Comparison of ENCODE assay signal across 23 cellular contexts in the genomic region with DNA sequence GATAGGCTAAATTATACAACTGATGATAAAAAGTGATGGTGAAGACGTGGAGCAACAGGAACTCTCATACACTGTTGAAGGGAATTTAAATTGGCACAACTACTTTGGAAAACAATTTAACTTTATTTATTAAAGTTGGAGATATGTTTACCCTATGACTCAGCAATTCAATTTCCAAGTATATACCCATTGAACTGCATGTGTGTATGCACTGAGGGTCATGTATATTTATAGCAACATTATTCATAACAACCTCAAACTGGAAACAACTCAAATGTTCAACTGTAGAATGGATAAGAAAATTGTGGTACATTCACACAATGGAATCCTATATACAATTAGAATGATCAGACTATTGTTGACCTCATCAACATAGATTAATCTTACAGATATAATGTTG. TPM values are rescaled to one million over a fixed set of nuclear protein-coding genes. Genes with fewer than 3 reads are reported as not detected.
DNase-seq lines count a peak whose midpoint lies in the region; ATAC-seq and TF ChIP-seq lines count a peak whose summit lies in the region.
"Had no signal": no experiment of that assay in that cellular context is flagged by ENCODE, and none has a peak within 500 bp of the region (broad histone marks: within the 10 kb centered on the region; RNA-seq: fewer than 3 reads in every experiment).

No MANE protein-coding gene starts in this region.

- H3K4me1 ChIP-seq in IMR-90 (ENCODE audit: control insufficient read depth, insufficient read depth, low read length) (no peaks in the 10 kb centered on the region), osteoblast (ENCODE audit: insufficient read depth, low read length) (no peaks in the 10 kb centered on the region), upper lobe of right lung (no peaks in the 10 kb centered on the region)

- no CpG with 5 or more reads among the region's 1 CpG for WGBS in IMR-90 (ENCODE audit: extremely low coverage in 2 of 2, insufficient read length in 1 of 2), 2 experiments

- ATAC-seq in IMR-90 (ENCODE audit: low read depth) (peak; percentile 49), upper lobe of right lung (no peak), HG02885 (IDR thresholded peaks at IDR 0.05; ENCODE audit: poor library complexity, unreplicated experiment) (no peak)
- ATAC-seq: GM23338, HCT116 had no signal

- H3K23ac ChIP-seq in IMR-90 (ENCODE audit: low read depth, low read length), result no peak overlapping the region

- H3K9ac ChIP-seq in IMR-90 (ENCODE audit: low read depth, low read length), result no peak overlapping the region
- H3K9ac ChIP-seq: KMS-11, SK-N-SH had no signal

- no peak overlapping the region; a peak in 1 of 4 replicates for H4K8ac ChIP-seq in IMR-90 (ENCODE audit: low read depth in 2 of 2, low read length in 2 of 2)

- H2AK5ac ChIP-seq in IMR-90 (ENCODE audit: low read depth, low read length), result no peak overlapping the region

- intact Hi-C loops in IMR-90 (cut with micrococcal nuclease) (no loop called here), upper lobe of right lung (cut with DNase I) (no loop called here)

- H2BK15ac ChIP-seq in IMR-90 (ENCODE audit: low read depth, low read length), result no peak overlapping the region

- no peaks in the 10 kb centered on the region for H3K9me1 ChIP-seq in IMR-90 (ENCODE audit: insufficient read depth, low read length)

- in situ Hi-C loops in IMR-90 (cut with MboI; ENCODE audit: low sequenced_read_pairs), result no loop called here

- no peaks in the 10 kb centered on the region for H3K79me1 ChIP-seq in IMR-90 (ENCODE audit: low read depth in 1 of 2, low read length in 2 of 2)

- TF ChIP-seq RAD21 in IMR-90 (IDR thresholded peaks at IDR 0.05; ENCODE audit: low read length), result no peak

- no peak overlapping the region for H2AFZ ChIP-seq in IMR-90 (replicated peaks; ENCODE audit: low read length, poor library complexity)
- no peak overlapping the region for H2AFZ ChIP-seq in osteoblast (ENCODE audit: low read length)
- H2AFZ ChIP-seq: GM23338 had no signal

- peak; percentile 8 for DNase-seq in AG08396 (ENCODE audit: low spot score)
- peak; percentile 55 for DNase-seq in IMR-90
- DNase-seq in fibroblast of peridontal ligament (ENCODE audit: extremely low read depth), result peak; percentile 39
- DNase-seq in osteoblast (ENCODE audit: insufficient read length, low spot score, missing footprints), result peak; percentile 65
- DNase-seq in upper lobe of right lung, result no peak
- no peak for DNase-seq in activated T-cell treated with anti-CD3 and anti-CD28 coated beads, Interleukin-2, amount 50 U/mL, for 24 hours
- no peak for DNase-seq in mesothelial cell of epicardium (ENCODE audit: low spot score in 2 of 2, unreplicated experiment in 2 of 2)
- DNase-seq: C1 segment of cervical spinal cord; CD8-positive, alpha-beta memory T cell; DND-41; GDM1; NCI-H1417; NCI-H187 treated with DMSO at 0.1 percent for 48 hours; NCI-H226; NCI-H524; NCI-H82; RPMI8226; SHP77 treated with DMSO at 0.1 percent for 48 hours; SK-N-SH had no signal

- H3K27me3 ChIP-seq in IMR-90 (ENCODE audit: control insufficient read depth, insufficient read depth, low read length) (no peaks in the 10 kb centered on the region), osteoblast (ENCODE audit: insufficient read depth, low read length) (no peaks in the 10 kb centered on the region), upper lobe of right lung (no peaks in the 10 kb centered on the region)

- H3K9me3 ChIP-seq in IMR-90 (ENCODE audit: control insufficient read depth, insufficient read depth, low read length) (no peaks in the 10 kb centered on the region), osteoblast (ENCODE audit: low read depth, low read length) (no peaks in the 10 kb centered on the region), upper lobe of right lung (no peaks in the 10 kb centered on the region)
- H3K9me3 ChIP-seq: SK-N-SH had no signal

- no peaks in the 10 kb centered on the region for H3K9me3 Mint-ChIP-seq in activated T-cell treated with anti-CD3 and anti-CD28 coated beads, Interleukin-2, amount 50 U/mL, for 24 hours
- peaks cover 4% of the 10 kb centered on the region for H3K9me3 Mint-ChIP-seq in mesothelial cell of epicardium
- H3K9me3 Mint-ChIP-seq: CD8-positive, alpha-beta memory T cell; GM23338 had no signal

- no peak overlapping the region for H2AK9ac ChIP-seq in IMR-90 (replicated peaks; ENCODE audit: low read depth, low read length, poor library complexity)

- no peak for TF ChIP-seq POLR2A in IMR-90 (IDR thresholded peaks at IDR 0.05; ENCODE audit: low read depth, low read length)

- no peaks in the 10 kb centered on the region for H3K36me3 Mint-ChIP-seq in activated T-cell treated with anti-CD3 and anti-CD28 coated beads, Interleukin-2, amount 50 U/mL, for 24 hours (ENCODE audit: low read depth)
- peaks cover 2% of the 10 kb centered on the region for H3K36me3 Mint-ChIP-seq in mesothelial cell of epicardium

- dilution Hi-C loops in IMR-90 (cut with HindIII; ENCODE audit: low sequenced_read_pairs, unreplicated experiment), result no loop called here

- no peak overlapping the region for H4K91ac ChIP-seq in IMR-90 (ENCODE audit: insufficient read depth, low read depth, low read length)

- H3K36me3 ChIP-seq in IMR-90 (ENCODE audit: control insufficient read depth, insufficient read depth, low read length), result no peaks in the 10 kb centered on the region
- H3K36me3 ChIP-seq in osteoblast (ENCODE audit: insufficient read depth, low read length), result peaks cover 11% of the 10 kb centered on the region
- peaks cover 33% of the 10 kb centered on the region for H3K36me3 ChIP-seq in upper lobe of right lung

- no peak overlapping the region for H3K4me3 Mint-ChIP-seq in activated T-cell treated with anti-CD3 and anti-CD28 coated beads, Interleukin-2, amount 50 U/mL, for 24 hours
- no peak overlapping the region for H3K4me3 Mint-ChIP-seq in mesothelial cell of epicardium
- H3K4me3 Mint-ChIP-seq: CD8-positive, alpha-beta memory T cell; GM23338 had no signal

- POLR2A ChIA-PET in IMR-90 (lab: Charles Lee; ENCODE audit: unreplicated experiment), result no interaction called here

- H3K79me2 ChIP-seq in osteoblast (ENCODE audit: insufficient read depth, low read length), result no peaks in the 10 kb centered on the region

- H3K14ac ChIP-seq in IMR-90 (replicated peaks; ENCODE audit: low read depth, low read length), result no peak overlapping the region

- H2BK20ac ChIP-seq in IMR-90 (ENCODE audit: low read depth, low read length), result no peak overlapping the region

- no TSS peak for BruUV-seq in IMR-90 (replicated peaks; lab: Mats Ljungman, UMichigan)

- H4K20me1 ChIP-seq in IMR-90 (ENCODE audit: insufficient read depth, low read length) (no peaks in the 10 kb centered on the region), osteoblast (ENCODE audit: insufficient read depth, low read length) (no peaks in the 10 kb centered on the region)

- H3K18ac ChIP-seq in IMR-90 (ENCODE audit: low read depth, low read length), result no peak overlapping the region

- H4K5ac ChIP-seq in IMR-90 (ENCODE audit: low read depth, low read length), result no peak overlapping the region

- no peak overlapping the region for H3K4ac ChIP-seq in IMR-90 (ENCODE audit: low read depth, low read length)

- TF ChIP-seq CTCF in IMR-90 (conservative IDR thresholded peaks at IDR 0.05; ENCODE audit: low read depth, low read length), result no peak
- no peak for TF ChIP-seq CTCF in osteoblast (IDR thresholded peaks at IDR 0.05; ENCODE audit: extremely low read depth, low read depth, low read length)
- TF ChIP-seq CTCF in upper lobe of right lung (IDR thresholded peaks at IDR 0.05), result no peak
- no peak for TF ChIP-seq CTCF in mesothelial cell of epicardium (IDR thresholded peaks at IDR 0.05; ENCODE audit: unreplicated experiment)

- H3K56ac ChIP-seq in IMR-90 (ENCODE audit: extremely low read depth, insufficient read depth, low read length), result no peak overlapping the region

- no peak overlapping the region for H3K4me3 ChIP-seq in IMR-90 (ENCODE audit: insufficient read depth, low read depth, low read length)
- H3K4me3 ChIP-seq in osteoblast (ENCODE audit: insufficient read depth, low read length), result no peak overlapping the region
- H3K4me3 ChIP-seq in upper lobe of right lung, result no peak overlapping the region
- H3K4me3 ChIP-seq: GM23338 had no signal

- no peak overlapping the region for H3K4me2 ChIP-seq in IMR-90 (ENCODE audit: low read depth, low read length)
- H3K4me2 ChIP-seq in osteoblast (ENCODE audit: insufficient read depth, low read length), result no peak overlapping the region
- H3K4me2 ChIP-seq: GM23338, KMS-11, SK-N-SH had no signal

- H3K27ac Mint-ChIP-seq in activated T-cell treated with anti-CD3 and anti-CD28 coated beads, Interleukin-2, amount 50 U/mL, for 24 hours, result no peak overlapping the region
- H3K27ac Mint-ChIP-seq in mesothelial cell of epicardium, result no peak overlapping the region
- H3K27ac Mint-ChIP-seq: GM23338 had no signal

- CTCF ChIA-PET in IMR-90 (lab: Yijun Ruan, JAX), result no interaction called here

- peaks cover 5% of the 10 kb centered on the region for H3K27me3 Mint-ChIP-seq in activated T-cell treated with anti-CD3 and anti-CD28 coated beads, Interleukin-2, amount 50 U/mL, for 24 hours
- H3K27me3 Mint-ChIP-seq in mesothelial cell of epicardium (ENCODE audit: low read depth), result no peaks in the 10 kb centered on the region

- H3K4me1 Mint-ChIP-seq in activated T-cell treated with anti-CD3 and anti-CD28 coated beads, Interleukin-2, amount 50 U/mL, for 24 hours (ENCODE audit: low read depth), result no peaks in the 10 kb centered on the region
- no peaks in the 10 kb centered on the region for H3K4me1 Mint-ChIP-seq in mesothelial cell of epicardium
- H3K4me1 Mint-ChIP-seq: CD8-positive, alpha-beta memory T cell; GM23338 had no signal

- H2BK120ac ChIP-seq in IMR-90 (ENCODE audit: low read depth, low read length), result no peak overlapping the region

- H3K27ac ChIP-seq in IMR-90 (ENCODE audit: insufficient read depth, low read length), result no peak overlapping the region
- no peak overlapping the region for H3K27ac ChIP-seq in osteoblast (ENCODE audit: low read depth, low read length)
- no peak overlapping the region for H3K27ac ChIP-seq in upper lobe of right lung
- H3K27ac ChIP-seq: KMS-11 had no signal

- H2BK5ac ChIP-seq in IMR-90 (ENCODE audit: low read depth, low read length, poor library complexity, severe bottlenecking), result no peak overlapping the region

TF ChIP-seq in IMR-90, 13 proteins besides CTCF, POLR2A, EP300 and RAD21 (continues in another document):
- TF ChIP-seq SMC3 (IDR thresholded peaks at IDR 0.05; ENCODE audit: low read depth, low read length) (no peak), MAFK (IDR thresholded peaks at IDR 0.05; ENCODE audit: low read depth, low read length) (peak; percentile 22; the same call in 1 of the 2 replicates), NFE2L2 (IDR thresholded peaks at IDR 0.05; ENCODE audit: low read depth, low read length) (peak; percentile 81)

RNA-seq across cellular contexts. Expression of a gene that starts 16.5 kb away (rescaled TPM):
- 15.4 and 39.4 TPM in 2 replicates for total RNA-seq in IMR-90 (2012; rRNA removed)
- 20.2 and 23.1 TPM in 2 replicates for polyA plus RNA-seq in IMR-90 (2012; rRNA removed)
- 3.1 and 6.4 TPM in 2 replicates for polyA plus RNA-seq in IMR-90 (2012; cell fraction: cytosol; rRNA removed)
- polyA plus RNA-seq in IMR-90 (2012; cell fraction: nucleus; rRNA removed; ENCODE audit: low replicate concordance), result 0.85 and 4.2 TPM in 2 replicates
- total RNA-seq in osteoblast, result 37.1 and 38.0 TPM in 2 replicates
- total RNA-seq in upper lobe of right lung, result 26.0 TPM
- 39.3 to 39.5 TPM (median 39.4 TPM) in 3 replicates for total RNA-seq in mesothelial cell of epicardium

Comparison
In these comparisons a context has a peak if more than half of its experiments do, and no peak if none do; other contexts are left out.
1. DNase-seq: peak in AG08396 (single experiment), IMR-90 (single experiment), fibroblast of peridontal ligament (single experiment) and osteoblast (single experiment); none in upper lobe of right lung (single experiment), activated T-cell treated with anti-CD3 and anti-CD28 coated beads, Interleukin-2, amount 50 U/mL, for 24 hours (single experiment) and mesothelial cell of epicardium (0 of 2).